Comparison of ENCODE assay signal across 23 cellular contexts in genomic region chr11:96430668-96431067, GRCh38. TPM values are rescaled to one million over a fixed set of nuclear protein-coding genes. Genes with fewer than 3 reads are reported as not detected.
DNase-seq lines count a peak whose midpoint lies in the region; ATAC-seq and TF ChIP-seq lines count a peak whose summit lies in the region.
"Had no signal": no experiment of that assay in that cellular context is flagged by ENCODE, and none has a peak within 500 bp of the region (broad histone marks: within the 10 kb centered on the region; RNA-seq: fewer than 3 reads in every experiment).

No MANE protein-coding gene starts in this region.

- peaks cover 11% of the 10 kb centered on the region for H3K4me1 ChIP-seq in Karpas-422 (ENCODE audit: low read length)
- peaks cover 11% of the 10 kb centered on the region for H3K4me1 ChIP-seq in OCI-LY7 (ENCODE audit: insufficient read depth, low read length, poor library complexity, severe bottlenecking)
- H3K4me1 ChIP-seq: BE2C, BLaER1 had no signal

- H3K36me3 ChIP-seq in Karpas-422 (ENCODE audit: insufficient read depth, low read length), result no peaks in the 10 kb centered on the region
- no peaks in the 10 kb centered on the region for H3K36me3 ChIP-seq in OCI-LY7 (ENCODE audit: insufficient read depth, low read length)
- H3K36me3 ChIP-seq: BE2C, BLaER1 had no signal

- no peak overlapping the region for H3K9ac ChIP-seq in Karpas-422 (ENCODE audit: low read length)
- H3K9ac ChIP-seq: BLaER1 had no signal

- no TSS peak for BruUV-seq in OCI-LY7 (replicated peaks; lab: Mats Ljungman, UMichigan)

- H2AFZ ChIP-seq in Karpas-422 (ENCODE audit: low read length) (no peak overlapping the region), OCI-LY7 (ENCODE audit: low read length) (peak overlapping the region; percentile 37; the same call in 1 of the 2 replicates)

- H3K79me2 ChIP-seq in Karpas-422 (ENCODE audit: low read length) (no peaks in the 10 kb centered on the region), OCI-LY7 (ENCODE audit: insufficient read depth, low read depth, low read length) (no peaks in the 10 kb centered on the region)

- H3K9me3 ChIP-seq in Karpas-422 (ENCODE audit: low read length), result no peaks in the 10 kb centered on the region
- H3K9me3 ChIP-seq in OCI-LY7 (ENCODE audit: low read length), result no peaks in the 10 kb centered on the region
- H3K9me3 ChIP-seq: BE2C had no signal

- no peak overlapping the region for H3K4me3 Mint-ChIP-seq in naive B cell
- H3K4me3 Mint-ChIP-seq: CD14-positive monocyte; CD4-positive, alpha-beta memory T cell; CD4-positive, CD25-positive, alpha-beta regulatory T cell; CD8-positive, alpha-beta memory T cell had no signal

- no peak overlapping the region for H3K27ac Mint-ChIP-seq in naive B cell
- H3K27ac Mint-ChIP-seq: CD14-positive monocyte; CD4-positive, alpha-beta memory T cell; CD4-positive, CD25-positive, alpha-beta regulatory T cell had no signal

- H3K9me2 ChIP-seq in Karpas-422 (replicated peaks; ENCODE audit: insufficient read depth, low read length), result no peaks in the 10 kb centered on the region
- H3K9me2 ChIP-seq in OCI-LY7 (ENCODE audit: insufficient read depth, low read length), result no peaks in the 10 kb centered on the region

- TF ChIP-seq CTCF in OCI-LY7 (conservative IDR thresholded peaks at IDR 0.05; ENCODE audit: low read length) (no peak), RWPE1 (conservative IDR thresholded peaks at IDR 0.05; ENCODE audit: low read depth) (no peak)

- CTCF ChIA-PET in OCI-LY7 (lab: Charles Lee; ENCODE audit: unreplicated experiment) (no interaction called here), RWPE1 (lab: Yijun Ruan, JAX) (no interaction called here)

- H3K36me3 Mint-ChIP-seq in naive B cell, result peaks cover 0 to 8% of the 10 kb centered on the region in 2 donors
- H3K36me3 Mint-ChIP-seq: CD14-positive monocyte; CD4-positive, alpha-beta memory T cell; CD4-positive, CD25-positive, alpha-beta regulatory T cell; CD8-positive, alpha-beta memory T cell had no signal

- H3K27ac ChIP-seq in Karpas-422 (ENCODE audit: low read length) (no peak overlapping the region), OCI-LY7 (ENCODE audit: low read depth, low read length, poor library complexity, severe bottlenecking) (no peak overlapping the region), RWPE1 (no peak overlapping the region)
- H3K27ac ChIP-seq: BLaER1 had no signal

- no peaks in the 10 kb centered on the region for H3K27me3 ChIP-seq in Karpas-422 (ENCODE audit: low read length)
- H3K27me3 ChIP-seq: BE2C, BLaER1 had no signal

- DNase-seq in Karpas-422 (peak; percentile 65), OCI-LY7 (ENCODE audit: low spot score) (no peak), naive B cell (peak; percentile 2), SW 1271 (lab: John Stamatoyannopoulos, UW) (no peak), RWPE1 (ENCODE audit: low spot score) (no peak)
- DNase-seq: 8988T; ACHN; BE2C; C1 segment of cervical spinal cord; CD4-positive, alpha-beta memory T cell; CD4-positive, CD25-positive, alpha-beta regulatory T cell; CD8-positive, alpha-beta memory T cell; COR-L47; DMS 273 treated with DMSO at 0.1 percent for 48 hours; DMS153; DMS53; DMS79; DND-41; EL; GDM1 had no signal

- H3K4me1 Mint-ChIP-seq in naive B cell, result no peaks in the 10 kb centered on the region

- no peak for ATAC-seq in naive B cell (ENCODE audit: low read depth in 2 of 2)
- ATAC-seq: GM12878 had no signal

- H4K20me1 ChIP-seq in Karpas-422 (ENCODE audit: insufficient read depth, low read depth, low read length), result no peaks in the 10 kb centered on the region
- H4K20me1 ChIP-seq in OCI-LY7 (ENCODE audit: insufficient read depth, low read length), result no peaks in the 10 kb centered on the region
- H4K20me1 ChIP-seq: BLaER1 had no signal

- POLR2A ChIA-PET in OCI-LY7 (lab: Charles Lee), result no interaction called here
- POLR2A ChIA-PET in RWPE1 (lab: Yijun Ruan, JAX; ENCODE audit: low non-redundant PET), result no interaction called here

- H3K4me3 ChIP-seq in Karpas-422 (ENCODE audit: low read length), result no peak overlapping the region
- H3K4me3 ChIP-seq in OCI-LY7 (ENCODE audit: low read depth, low read length, poor library complexity, severe bottlenecking), result no peak overlapping the region
- H3K4me3 ChIP-seq: BLaER1, GM12878 had no signal

- H3K27me3 Mint-ChIP-seq in naive B cell, result peaks cover 28 to 46% (median 46%) of the 10 kb centered on the region in 3 donors

- peak overlapping the region; percentile 30 for H3K4me2 ChIP-seq in Karpas-422 (ENCODE audit: low read depth, low read length, poor library complexity, severe bottlenecking)
- H3K4me2 ChIP-seq in OCI-LY7 (ENCODE audit: low read length), result peak overlapping the region; percentile 41
- H3K4me2 ChIP-seq: BLaER1 had no signal

- intact Hi-C loops in OCI-LY7 (cut with micrococcal nuclease; ENCODE audit: unreplicated experiment), result no loop called here

- H3K9me3 Mint-ChIP-seq in naive B cell, result peaks cover 3 to 13% (median 8%) of the 10 kb centered on the region in 7 donors

RNA-seq across cellular contexts. Expression of gene JRKL, which starts 40.9 kb away (rescaled TPM):
- 17.4 and 18.6 TPM in 2 replicates for total RNA-seq in Karpas-422 (2014; rRNA removed; shearing (Covaris generic); ENCODE audit: low replicate concordance)
- 4.9 and 6.0 TPM in 2 replicates for total RNA-seq in OCI-LY7 (2014; rRNA removed; shearing (Covaris generic))
- total RNA-seq in OCI-LY7 (2022), result 10.0 and 12.3 TPM in 2 replicates
- 1 to 10 TPM in 5 of 6 donors, not detected in 1; 3.0 to 5.7 (median 4.1) TPM for polyA plus RNA-seq in naive B cell (ENCODE audit: low read depth in 6 of 6)

RNA-seq across cellular contexts. Expression of gene CCDC82, which starts 41.0 kb away (rescaled TPM):
- 39.4 and 88.6 TPM in 2 replicates for total RNA-seq in Karpas-422 (2014; rRNA removed; shearing (Covaris generic); ENCODE audit: low replicate concordance)
- 22.2 and 23.0 TPM in 2 replicates for total RNA-seq in OCI-LY7 (2014; rRNA removed; shearing (Covaris generic))
- total RNA-seq in OCI-LY7 (2022), result 43.6 and 47.5 TPM in 2 replicates
- polyA plus RNA-seq in naive B cell (ENCODE audit: low read depth in 6 of 6), result 10 to 100 TPM; 17.0 to 35.1 (median 25.9) TPM

Comparison
In these comparisons a context has a peak if more than half of its experiments do, and no peak if none do; other contexts are left out.
1. DNase-seq: peak in Karpas-422 (single experiment) and naive B cell (single experiment); none in OCI-LY7 (single experiment), SW 1271 (0 of 2) and RWPE1 (single experiment).